ENCODE assay signal across 8 cellular contexts in the genomic region with DNA sequence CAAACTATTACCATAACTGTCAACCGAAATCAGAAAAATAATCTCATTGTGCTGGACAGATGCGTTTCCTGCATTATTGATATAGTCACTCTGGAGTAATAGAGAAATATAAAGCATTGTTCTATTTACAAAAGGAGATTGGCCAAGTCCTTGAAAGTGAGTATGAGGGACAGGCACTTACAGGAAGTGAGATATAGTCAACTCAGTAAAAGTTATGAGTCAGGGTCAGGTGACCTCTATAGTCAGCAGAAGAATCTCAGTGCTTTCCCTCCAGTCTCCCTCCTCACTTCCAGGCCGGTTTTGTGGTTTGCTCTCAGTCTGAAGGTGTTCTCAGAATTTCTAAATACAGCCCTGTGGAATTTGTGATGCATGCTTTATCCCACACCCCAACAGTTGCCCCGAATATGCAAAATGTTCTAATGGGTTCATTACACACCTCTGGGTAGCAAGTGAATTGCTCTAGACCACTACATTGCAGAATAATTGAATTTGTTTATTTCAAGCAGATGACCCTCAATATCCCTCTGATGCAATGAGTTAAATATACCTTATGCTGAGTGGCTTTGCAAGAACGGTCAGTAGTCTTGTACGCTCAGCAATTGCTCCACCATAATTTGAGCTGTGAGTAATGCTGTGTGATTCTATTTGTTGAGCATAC.
DNase-seq lines count a peak whose midpoint lies in the region; TF ChIP-seq lines count a peak whose summit lies in the region.

No MANE protein-coding gene starts in this region.

- no peak overlapping the region for H3K27ac ChIP-seq in A673 (ENCODE audit: low read depth, low read length, poor library complexity, severe bottlenecking)

- DNase-seq in ELR (ENCODE audit: low read depth), result peak; percentile 66
- peak; percentile 78 for DNase-seq in HFFc6
- DNase-seq in RPMI7951 (ENCODE audit: low read depth), result peak; percentile 63
- DNase-seq in islet precursor cell, result peak; percentile 86
- DNase-seq in SW480 (ENCODE audit: low spot score), result no peak
- no peak for DNase-seq in A673 (ENCODE audit: low spot score)
- DNase-seq in HuH-7 (ENCODE audit: low spot score), result no peak
- no peak for DNase-seq in BE2C

- no peaks in the 10 kb centered on the region for H3K27me3 Mint-ChIP-seq in HFFc6 (ENCODE audit: insufficient read depth)

- no peaks in the 10 kb centered on the region for H3K9me3 ChIP-seq in A673 (ENCODE audit: low read depth, low read length, poor library complexity, severe bottlenecking)
- H3K9me3 ChIP-seq in BE2C, result no peaks in the 10 kb centered on the region

- no peaks in the 10 kb centered on the region for H3K9me3 Mint-ChIP-seq in HFFc6

- peaks cover 50% of the 10 kb centered on the region for H3K4me1 Mint-ChIP-seq in HFFc6 (ENCODE audit: low read depth)

- no peaks in the 10 kb centered on the region for H3K27me3 ChIP-seq in A673 (replicated peaks; ENCODE audit: insufficient read depth, low read depth, low read length, poor library complexity)
- H3K27me3 ChIP-seq in BE2C, result no peaks in the 10 kb centered on the region

- H3K4me3 Mint-ChIP-seq in HFFc6, result peak overlapping the region; percentile 61

- no peaks in the 10 kb centered on the region for H3K36me3 ChIP-seq in A673 (ENCODE audit: insufficient read depth, low read length, poor library complexity, severe bottlenecking)
- no peaks in the 10 kb centered on the region for H3K36me3 ChIP-seq in BE2C

- BruUV-seq in A673 (replicated peaks; lab: Mats Ljungman, UMichigan), result no TSS peak

- H3K27ac Mint-ChIP-seq in HFFc6, result peak overlapping the region; percentile 86

- H3K4me3 ChIP-seq in A673 (ENCODE audit: low read depth, low read length, poor library complexity, severe bottlenecking) (no peak overlapping the region), BE2C (ENCODE audit: low read depth, low read length) (no peak overlapping the region; the same call in 1 of the 2 replicates)

- intact Hi-C loops in A673 (cut with micrococcal nuclease; ENCODE audit: unreplicated experiment), result no loop called here

- H3K36me3 Mint-ChIP-seq in HFFc6 (ENCODE audit: low read depth), result no peaks in the 10 kb centered on the region

- CTCF ChIA-PET in A673 (lab: Charles Lee), result no interaction called here

- H3K4me1 ChIP-seq in A673 (ENCODE audit: insufficient read depth, low read length, poor library complexity, severe bottlenecking), result no peaks in the 10 kb centered on the region
- H3K4me1 ChIP-seq in BE2C, result no peaks in the 10 kb centered on the region

- TF ChIP-seq CTCF in HFFc6 (IDR thresholded peaks at IDR 0.05) (no peak), A673 (conservative IDR thresholded peaks at IDR 0.05; ENCODE audit: low read depth, low read length) (no peak), BE2C (IDR thresholded peaks at IDR 0.05; ENCODE audit: low read depth, low read length) (no peak)

- POLR2A ChIA-PET in A673 (lab: Charles Lee; ENCODE audit: low non-redundant PET), result no interaction called here

Comparison
In these comparisons a context has a peak if more than half of its experiments do, and no peak if none do; other contexts are left out.
1. DNase-seq: peak in ELR (single experiment), HFFc6 (single experiment), RPMI7951 (single experiment) and islet precursor cell (single experiment); none in SW480 (single experiment), A673 (single experiment), HuH-7 (single experiment) and BE2C (single experiment).